ENCODE assay signal across 19 cellular contexts in genomic region chr4:34138385-34138784, GRCh38.
DNase-seq lines count a peak whose midpoint lies in the region; ATAC-seq, FAIRE-seq and TF ChIP-seq lines count a peak whose summit lies in the region.
"Had no signal": no experiment of that assay in that cellular context is flagged by ENCODE, and none has a peak within 500 bp of the region (broad histone marks: within the 10 kb centered on the region; RNA-seq: fewer than 3 reads in every experiment).

No MANE protein-coding gene starts in this region.

- H3K4me2 ChIP-seq in K562 (ENCODE audit: insufficient read depth, low read length) (no peak overlapping the region), smooth muscle cell (no peak overlapping the region)
- H3K4me2 ChIP-seq: A549 had no signal

- H3K36me3 ChIP-seq in K562 (ENCODE audit: control insufficient read depth, insufficient read depth, low read length) = no peaks in the 10 kb centered on the region
- H3K36me3 ChIP-seq in smooth muscle cell (ENCODE audit: low read depth) = no peaks in the 10 kb centered on the region

- no peaks in the 10 kb centered on the region for H4K20me1 ChIP-seq in K562 (replicated peaks; ENCODE audit: control insufficient read depth, insufficient read depth, low read length)
- no peaks in the 10 kb centered on the region for H4K20me1 ChIP-seq in smooth muscle cell (ENCODE audit: low read depth)

- CTCF ChIA-PET in K562 (lab: Yijun Ruan, JAX; ENCODE audit: low intra/inter-chr PET ratio) = no interaction called here

- intact Hi-C loops in K562 (cut with micrococcal nuclease) = no loop called here

- TF ChIP-seq EP300 in K562 (IDR thresholded peaks at IDR 0.05; ENCODE audit: low read length) = no peak

- POLR2A ChIA-PET in K562 (lab: Yijun Ruan, JAX) = no interaction called here

- H3K9me3 ChIP-seq in K562 (replicated peaks; ENCODE audit: control insufficient read depth, insufficient read depth, low read depth, low read length) (no peaks in the 10 kb centered on the region), smooth muscle cell (replicated peaks; ENCODE audit: low read depth) (no peaks in the 10 kb centered on the region)
- H3K9me3 ChIP-seq: A549, Caco-2 had no signal

- H3K27ac ChIP-seq in K562 (ENCODE audit: extremely low read depth, low read depth, low read length) = no peak overlapping the region
- H3K27ac ChIP-seq in smooth muscle cell (ENCODE audit: low read depth) = no peak overlapping the region
- H3K27ac ChIP-seq: 22Rv1, A549, C4-2B had no signal

- no peaks in the 10 kb centered on the region for H3F3A ChIP-seq in smooth muscle cell (ENCODE audit: low read depth)

- 0% methylated on average over 2 of the region's 2 CpGs for WGBS in K562 (ENCODE audit: insufficient coverage, low coverage, missing lambda C conversion rate)
- WGBS in smooth muscle cell (ENCODE audit: low lambda C conversion rate) = 50% methylated on average over 2 of the region's 2 CpGs

- BruUV-seq in K562 (replicated peaks; lab: Mats Ljungman, UMichigan) = no TSS peak

- TF ChIP-seq CTCF in K562 (IDR thresholded peaks at IDR 0.05 in 2 of 3, conservative IDR thresholded peaks at IDR 0.05 in 1 of 3; ENCODE audit: insufficient read depth in 2 of 3, low read depth in 1 of 3, low read length in 3 of 3) (no peak), smooth muscle cell (IDR thresholded peaks at IDR 0.05; ENCODE audit: borderline replicate concordance, insufficient read depth, poor library complexity, severe bottlenecking) (no peak)

- ATAC-seq in K562 = no peak
- ATAC-seq: A549 had no signal

- H3K4me1 ChIP-seq in K562 (replicated peaks in 1 of 2; ENCODE audit: control insufficient read depth in 2 of 2, insufficient read depth in 2 of 2, low read length in 2 of 2) (no peaks in the 10 kb centered on the region), smooth muscle cell (ENCODE audit: low read depth) (no peaks in the 10 kb centered on the region)
- H3K4me1 ChIP-seq: A549, Caco-2 had no signal

- H2AFZ ChIP-seq in K562 (ENCODE audit: low read depth, low read length) (no peak overlapping the region), smooth muscle cell (ENCODE audit: low read depth) (peak overlapping the region; percentile 17)

- DNase-seq in DMS53 (lab: John Stamatoyannopoulos, UW) (peak; percentile 34), DMS53 treated with DMSO at 0.1 percent for 48 hours (lab: John Stamatoyannopoulos, UW; ENCODE audit: unreplicated experiment) (no peak), OCI-M1 (lab: John Stamatoyannopoulos, UW) (peak; percentile 86), K562 (ENCODE audit: extremely low read depth in 1 of 4, low spot score in 3 of 4) (no peak), smooth muscle cell (lab: John Stamatoyannopoulos, UW; ENCODE audit: unreplicated experiment) (no peak), Kasumi-1 (lab: John Stamatoyannopoulos, UW) (no peak), NCI-H69 (lab: John Stamatoyannopoulos, UW) (no peak), kidney tubule cell (ENCODE audit: low spot score) (no peak)
- DNase-seq: AML-193; Caco-2; CD4-positive, alpha-beta T cell; DMS79 treated with DMSO at 0.1 percent for 48 hours; GF-D8; H9 had no signal

- H3K9me1 ChIP-seq in K562 (ENCODE audit: control insufficient read depth, insufficient read depth, low read length) = no peaks in the 10 kb centered on the region

- no peak for FAIRE-seq in K562 (lab: Jason Lieb, UNC)
- FAIRE-seq: A549, D721Med, H1 had no signal

- no peak for TF ChIP-seq POLR2A in K562 (conservative IDR thresholded peaks at IDR 0.05)

- no peak overlapping the region for H3K9ac ChIP-seq in K562 (ENCODE audit: insufficient read depth in 1 of 2, low read depth in 2 of 2, low read length in 2 of 2)
- H3K9ac ChIP-seq in smooth muscle cell (ENCODE audit: low read depth) = no peak overlapping the region

- no peak overlapping the region for H3K4me3 ChIP-seq in K562
- no peak overlapping the region for H3K4me3 ChIP-seq in smooth muscle cell
- H3K4me3 ChIP-seq: A549 had no signal

- in situ Hi-C loops in K562 (cut with MboI) = no loop called here

- no peak for TF ChIP-seq RAD21 in K562 (CRISPR knock-in tag; conservative IDR thresholded peaks at IDR 0.05 in 1 of 2, IDR thresholded peaks at IDR 0.05 in 1 of 2)

- H3K79me2 ChIP-seq in K562 (ENCODE audit: control insufficient read depth, insufficient read depth, low read length) (no peaks in the 10 kb centered on the region), smooth muscle cell (ENCODE audit: low read depth) (no peaks in the 10 kb centered on the region)

- no peaks in the 10 kb centered on the region for H3K27me3 ChIP-seq in K562 (ENCODE audit: control insufficient read depth in 2 of 2, insufficient read depth in 2 of 2, low read length in 2 of 2)
- no peaks in the 10 kb centered on the region for H3K27me3 ChIP-seq in smooth muscle cell (ENCODE audit: low read depth)

TF ChIP-seq in K562, 482 proteins besides CTCF, POLR2A, EP300 and RAD21:
- TF ChIP-seq CBFA2T3 (IDR thresholded peaks at IDR 0.05) = peak; percentile 20; the same call in 1 of the 2 replicates
- no peak for TF ChIP-seq SETDB1 (IDR thresholded peaks at IDR 0.05; ENCODE audit: low read length)
- TF ChIP-seq TCF3 (CRISPR knock-in tag; IDR thresholded peaks at IDR 0.05) = peak; percentile 77

Comparison
In these comparisons a context has a peak if more than half of its experiments do, and no peak if none do; other contexts are left out.
1. DNase-seq: peak in DMS53 (single experiment) and OCI-M1 (single experiment); none in DMS53 treated with DMSO at 0.1 percent for 48 hours (single experiment), K562 (0 of 4), smooth muscle cell (single experiment), Kasumi-1 (0 of 2), NCI-H69 (single experiment) and kidney tubule cell (single experiment).